In the genomic region with DNA sequence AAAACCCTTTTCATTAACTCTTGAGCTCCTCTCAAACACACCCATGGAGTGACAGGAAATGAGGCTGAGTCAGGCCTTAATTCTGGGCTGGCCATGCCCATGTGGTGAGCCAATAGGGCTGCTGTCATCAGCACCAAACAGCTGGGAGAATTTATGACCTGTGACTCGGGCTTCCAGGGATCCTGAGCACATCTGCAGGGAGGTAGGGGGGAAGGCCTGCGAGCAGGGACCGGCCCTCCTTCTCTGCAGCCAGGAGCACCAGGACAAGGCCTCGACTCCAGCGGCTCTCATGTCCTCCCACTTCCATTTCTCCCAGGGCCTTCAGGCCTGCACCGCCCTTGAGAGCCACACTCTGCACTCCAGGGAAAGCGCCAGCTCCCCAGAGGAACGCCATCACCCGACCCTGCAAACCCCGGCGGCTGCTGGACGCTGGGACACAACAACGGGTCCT, we compare ENCODE assay signal across 13 cellular contexts. TPM values are rescaled to one million over a fixed set of nuclear protein-coding genes. Genes with fewer than 3 reads are reported as not detected.
DNase-seq lines count a peak whose midpoint lies in the region; ATAC-seq and TF ChIP-seq lines count a peak whose summit lies in the region.
"Had no signal": no experiment of that assay in that cellular context is flagged by ENCODE, and none has a peak within 500 bp of the region (broad histone marks: within the 10 kb centered on the region; RNA-seq: fewer than 3 reads in every experiment).

No MANE protein-coding gene starts in this region.

- POLR2A ChIA-PET in MCF 10A (lab: Yijun Ruan, JAX), result interaction anchor here (0.6 to 6.3 kb wide), 19 partner anchors 9 to 139 kb away, joined by 3 to 108 read pairs (median 7); a partner anchor contains a TSS

- H3K27me3 Mint-ChIP-seq in MCF 10A (ENCODE audit: insufficient read depth, unreplicated experiment), result no peaks in the 10 kb centered on the region

- peaks cover 0 to 4% of the 10 kb centered on the region in 2 donors for H3K4me1 ChIP-seq in lung (ENCODE audit: control insufficient read depth in 2 of 2, insufficient read depth in 2 of 2, low read length in 2 of 2)

- peaks cover 32% of the 10 kb centered on the region for H3K4me1 Mint-ChIP-seq in MCF 10A (ENCODE audit: insufficient read depth, unreplicated experiment)

- intact Hi-C loops in MCF 10A (cut with micrococcal nuclease), result no loop called here

- no peak overlapping the region for H3K4me3 ChIP-seq in AG10803 (ENCODE audit: low read length)
- no peak overlapping the region for H3K4me3 ChIP-seq in lung
- H3K4me3 ChIP-seq: coronary artery, thoracic aorta had no signal

- no TSS peak for BruUV-seq in MCF 10A (replicated peaks; lab: Mats Ljungman, UMichigan)

- H3K9me3 ChIP-seq in lung (ENCODE audit: control insufficient read depth in 2 of 2, insufficient read depth in 1 of 2, low read length in 1 of 2), result no peaks in the 10 kb centered on the region
- H3K9me3 ChIP-seq: thoracic aorta had no signal

- TF ChIP-seq EP300 in Ishikawa (IDR thresholded peaks at IDR 0.05; ENCODE audit: borderline replicate concordance), result no peak

- H3K27me3 ChIP-seq in lung (ENCODE audit: control insufficient read depth, insufficient read depth), result no peaks in the 10 kb centered on the region

- CTCF ChIA-PET in MCF 10A (lab: Yijun Ruan, JAX), result interaction anchor here (0.6 to 3.1 kb wide), 13 partner anchors 9 to 139 kb away, joined by 3 to 16 read pairs (median 4); no protein-coding TSS in a partner anchor

- TF ChIP-seq CTCF in AG10803 (conservative IDR thresholded peaks at IDR 0.05; ENCODE audit: low read length), result no peak
- TF ChIP-seq CTCF in MCF 10A (IDR thresholded peaks at IDR 0.05; ENCODE audit: unreplicated experiment), result no peak
- no peak for TF ChIP-seq CTCF in lung (IDR thresholded peaks at IDR 0.05; ENCODE audit: control extremely low read depth, extremely low read depth)

- H3K4me3 Mint-ChIP-seq in MCF 10A (ENCODE audit: unreplicated experiment), result peak overlapping the region; percentile 64

- DNase-seq in AG10803 (ENCODE audit: low read depth), result peak; percentile 83
- peak; percentile 84 for DNase-seq in MCF 10A (ENCODE audit: unreplicated experiment)
- no peak for DNase-seq in lung (ENCODE audit: low spot score)
- no peak for DNase-seq in Ammon's horn (ENCODE audit: low spot score)
- no peak for DNase-seq in activated CD4-positive, alpha-beta T cell treated with anti-CD3 and anti-CD28 coated beads, Interleukin-2, amount 50 U/mL, for 1 hour
- DNase-seq: MM.1S, SHP77 had no signal

- WGBS in lung, 2 donors, result 68 to 78% methylated on average over 13 of the region's 13 CpGs

- TF ChIP-seq RAD21 in Ishikawa (IDR thresholded peaks at IDR 0.05; ENCODE audit: low read depth), result no peak

- peaks cover 94% of the 10 kb centered on the region for H3K36me3 Mint-ChIP-seq in MCF 10A (ENCODE audit: insufficient read depth, unreplicated experiment)

- ATAC-seq in lung (ENCODE audit: insufficient read depth, low FRiP score), result peak; percentile 44
- no peak for ATAC-seq in GM18861 (IDR thresholded peaks at IDR 0.05; ENCODE audit: unreplicated experiment)
- ATAC-seq in GM18502 (IDR thresholded peaks at IDR 0.05; ENCODE audit: poor library complexity, unreplicated experiment), result no peak

- H3K27ac ChIP-seq in lung (ENCODE audit: low read depth in 1 of 2, low read length in 1 of 2), result peak overlapping the region in 1 of 2 donors; percentile 8
- H3K27ac ChIP-seq: C4-2B, coronary artery, thoracic aorta had no signal

- no peaks in the 10 kb centered on the region for H3K9me3 Mint-ChIP-seq in MCF 10A (ENCODE audit: unreplicated experiment)

- H3K36me3 ChIP-seq in lung (ENCODE audit: control insufficient read depth in 2 of 2, insufficient read depth in 2 of 2, low read length in 2 of 2), result peaks cover 0 to 6% of the 10 kb centered on the region in 2 donors
- H3K36me3 ChIP-seq: thoracic aorta had no signal

- H3K27ac Mint-ChIP-seq in MCF 10A (ENCODE audit: low read depth, unreplicated experiment), result peak overlapping the region; percentile 87

TF ChIP-seq in Ishikawa, 13 proteins besides CTCF, POLR2A, EP300 and RAD21:
- TF ChIP-seq, protein P1, sequence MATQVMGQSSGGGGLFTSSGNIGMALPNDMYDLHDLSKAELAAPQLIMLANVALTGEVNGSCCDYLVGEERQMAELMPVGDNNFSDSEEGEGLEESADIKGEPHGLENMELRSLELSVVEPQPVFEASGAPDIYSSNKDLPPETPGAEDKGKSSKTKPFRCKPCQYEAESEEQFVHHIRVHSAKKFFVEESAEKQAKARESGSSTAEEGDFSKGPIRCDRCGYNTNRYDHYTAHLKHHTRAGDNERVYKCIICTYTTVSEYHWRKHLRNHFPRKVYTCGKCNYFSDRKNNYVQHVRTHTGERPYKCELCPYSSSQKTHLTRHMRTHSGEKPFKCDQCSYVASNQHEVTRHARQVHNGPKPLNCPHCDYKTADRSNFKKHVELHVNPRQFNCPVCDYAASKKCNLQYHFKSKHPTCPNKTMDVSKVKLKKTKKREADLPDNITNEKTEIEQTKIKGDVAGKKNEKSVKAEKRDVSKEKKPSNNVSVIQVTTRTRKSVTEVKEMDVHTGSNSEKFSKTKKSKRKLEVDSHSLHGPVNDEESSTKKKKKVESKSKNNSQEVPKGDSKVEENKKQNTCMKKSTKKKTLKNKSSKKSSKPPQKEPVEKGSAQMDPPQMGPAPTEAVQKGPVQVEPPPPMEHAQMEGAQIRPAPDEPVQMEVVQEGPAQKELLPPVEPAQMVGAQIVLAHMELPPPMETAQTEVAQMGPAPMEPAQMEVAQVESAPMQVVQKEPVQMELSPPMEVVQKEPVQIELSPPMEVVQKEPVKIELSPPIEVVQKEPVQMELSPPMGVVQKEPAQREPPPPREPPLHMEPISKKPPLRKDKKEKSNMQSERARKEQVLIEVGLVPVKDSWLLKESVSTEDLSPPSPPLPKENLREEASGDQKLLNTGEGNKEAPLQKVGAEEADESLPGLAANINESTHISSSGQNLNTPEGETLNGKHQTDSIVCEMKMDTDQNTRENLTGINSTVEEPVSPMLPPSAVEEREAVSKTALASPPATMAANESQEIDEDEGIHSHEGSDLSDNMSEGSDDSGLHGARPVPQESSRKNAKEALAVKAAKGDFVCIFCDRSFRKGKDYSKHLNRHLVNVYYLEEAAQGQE (IDR thresholded peaks at IDR 0.05; ENCODE audit: low read depth), result no peak
- TF ChIP-seq CREB1 (IDR thresholded peaks at IDR 0.05; ENCODE audit: low read depth) (no peak), TCF12 (IDR thresholded peaks at IDR 0.05; ENCODE audit: low read depth) (peak; percentile 61; the same call in 1 of the 2 replicates)

RNA-seq across cellular contexts. Expression of a gene that starts 14.6 kb away (rescaled TPM):
- 14.0 and 22.3 TPM in 2 replicates for total RNA-seq in MCF 10A (2022)
- 10 to 100 TPM; 12.9 to 21.6 TPM for total RNA-seq in lung
- polyA plus RNA-seq in lung, result 1 to 10 TPM; 5.0 to 5.3 TPM

Comparison
In these comparisons a context has a peak if more than half of its experiments do, and no peak if none do; other contexts are left out.
1. DNase-seq: peak in AG10803 (single experiment) and MCF 10A (single experiment); none in lung (single experiment), Ammon's horn (single experiment) and activated CD4-positive, alpha-beta T cell treated with anti-CD3 and anti-CD28 coated beads, Interleukin-2, amount 50 U/mL, for 1 hour (single experiment).